ENCODE assay signal across 11 cellular contexts in the genomic region with DNA sequence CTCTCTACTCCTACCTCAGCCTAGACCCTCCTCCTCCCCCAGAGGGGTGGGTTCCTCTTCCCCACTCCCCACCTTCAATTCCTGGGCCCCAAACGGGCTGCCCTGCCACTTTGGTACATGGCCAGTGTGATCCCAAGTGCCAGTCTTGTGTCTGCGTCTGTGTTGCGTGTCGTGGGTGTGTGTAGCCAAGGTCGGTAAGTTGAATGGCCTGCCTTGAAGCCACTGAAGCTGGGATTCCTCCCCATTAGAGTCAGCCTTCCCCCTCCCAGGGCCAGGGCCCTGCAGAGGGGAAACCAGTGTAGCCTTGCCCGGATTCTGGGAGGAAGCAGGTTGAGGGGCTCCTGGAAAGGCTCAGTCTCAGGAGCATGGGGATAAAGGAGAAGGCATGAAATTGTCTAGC. TPM values are rescaled to one million over a fixed set of nuclear protein-coding genes. Genes with fewer than 3 reads are reported as not detected.
DNase-seq lines count a peak whose midpoint lies in the region; ATAC-seq, FAIRE-seq and TF ChIP-seq lines count a peak whose summit lies in the region.
"Had no signal": no experiment of that assay in that cellular context is flagged by ENCODE, and none has a peak within 500 bp of the region (broad histone marks: within the 10 kb centered on the region; RNA-seq: fewer than 3 reads in every experiment).

No MANE protein-coding gene starts in this region.

- H3K36me3 ChIP-seq in kidney (ENCODE audit: control insufficient read depth in 1 of 2, insufficient read depth in 2 of 2, low read length in 2 of 2): no peaks in the 10 kb centered on the region
- H3K36me3 ChIP-seq: colonic mucosa, ovary had no signal

- peak overlapping the region; percentile 89 for H3K27ac Mint-ChIP-seq in activated naive CD4-positive, alpha-beta T cell treated with anti-CD3 and anti-CD28 coated beads, Interleukin-2, amount 10 ng/mL, durations not matched to agents 7 days and 5 days
- peak overlapping the region; percentile 47 for H3K27ac Mint-ChIP-seq in WTC11
- H3K27ac Mint-ChIP-seq in stimulated activated effector memory CD8-positive, alpha-beta T cell treated with anti-CD3 and anti-CD28 coated beads, Interleukin-12 subunit alpha, Interleukin-12 subunit beta, amount 100 ng/mL, for 72 hours: peak overlapping the region; percentile 95

- H3K9me3 Mint-ChIP-seq in activated naive CD4-positive, alpha-beta T cell treated with anti-CD3 and anti-CD28 coated beads, Interleukin-2, amount 10 ng/mL, durations not matched to agents 7 days and 5 days: no peaks in the 10 kb centered on the region
- no peaks in the 10 kb centered on the region for H3K9me3 Mint-ChIP-seq in WTC11
- H3K9me3 Mint-ChIP-seq in stimulated activated effector memory CD8-positive, alpha-beta T cell treated with anti-CD3 and anti-CD28 coated beads, Interleukin-12 subunit alpha, Interleukin-12 subunit beta, amount 100 ng/mL, for 72 hours: no peaks in the 10 kb centered on the region

- no peak overlapping the region for H3K4me3 Mint-ChIP-seq in activated naive CD4-positive, alpha-beta T cell treated with anti-CD3 and anti-CD28 coated beads, Interleukin-2, amount 10 ng/mL, durations not matched to agents 7 days and 5 days
- no peak overlapping the region for H3K4me3 Mint-ChIP-seq in WTC11
- peak overlapping the region; percentile 0 for H3K4me3 Mint-ChIP-seq in stimulated activated effector memory CD8-positive, alpha-beta T cell treated with anti-CD3 and anti-CD28 coated beads, Interleukin-12 subunit alpha, Interleukin-12 subunit beta, amount 100 ng/mL, for 72 hours

- no peak overlapping the region for H3K4me3 ChIP-seq in kidney (ENCODE audit: low read length in 2 of 2)
- H3K4me3 ChIP-seq in dorsolateral prefrontal cortex: no peak overlapping the region
- H3K4me3 ChIP-seq: colonic mucosa, lower lobe of right lung, ovary had no signal

- ATAC-seq in WTC11: no peak
- ATAC-seq in stimulated activated effector memory CD8-positive, alpha-beta T cell treated with anti-CD3 and anti-CD28 coated beads, Interleukin-12 subunit alpha, Interleukin-12 subunit beta, amount 100 ng/mL, for 72 hours: peak; percentile 2

- POLR2A ChIA-PET in WTC11 (lab: Charles Lee): no interaction called here

- no peaks in the 10 kb centered on the region for H3K27me3 ChIP-seq in dorsolateral prefrontal cortex
- H3K27me3 ChIP-seq: colonic mucosa, ovary had no signal

- TF ChIP-seq CTCF in WTC11 (IDR thresholded peaks at IDR 0.05): no peak
- no peak for TF ChIP-seq CTCF in kidney (IDR thresholded peaks at IDR 0.05; ENCODE audit: borderline replicate concordance, extremely low read depth, insufficient read depth)
- TF ChIP-seq CTCF in dorsolateral prefrontal cortex (IDR thresholded peaks at IDR 0.05 in 54 of 56, conservative IDR thresholded peaks at IDR 0.05 in 2 of 56; ENCODE audit: low read depth in 1 of 56, partially characterized antibody in 56 of 56): no peak

- no peak overlapping the region for H3K9ac ChIP-seq in kidney (ENCODE audit: low read length in 2 of 2)

- H3K4me1 ChIP-seq in kidney (ENCODE audit: control insufficient read depth in 1 of 2, insufficient read depth in 1 of 2, low read depth in 1 of 2, low read length in 2 of 2): no peaks in the 10 kb centered on the region
- H3K4me1 ChIP-seq: colonic mucosa had no signal

- H3K27ac ChIP-seq in kidney (ENCODE audit: low read depth in 2 of 2, low read length in 2 of 2) (no peak overlapping the region), dorsolateral prefrontal cortex (peak overlapping the region in 1 of 59 donors; percentile 51)
- H3K27ac ChIP-seq: colonic mucosa, lower lobe of right lung, ovary had no signal

- no peaks in the 10 kb centered on the region for H3K9me3 ChIP-seq in kidney (ENCODE audit: control insufficient read depth in 1 of 2, low read length in 2 of 2)
- H3K9me3 ChIP-seq: colonic mucosa, lower lobe of right lung, ovary had no signal

- intact Hi-C loops in kidney (cut with DNase I) (loop anchor here (5.0 kb wide), 1 partner anchor 81 kb away; no protein-coding TSS in a partner anchor), dorsolateral prefrontal cortex (cut with DNase I) (loop anchor here (2.0 kb wide), 2 partner anchors 83 to 369 kb away; no protein-coding TSS in a partner anchor)

- FAIRE-seq in kidney (lab: Jason Lieb, UNC): no peak

- DNase-seq in activated naive CD4-positive, alpha-beta T cell treated with anti-CD3 and anti-CD28 coated beads, Interleukin-2, amount 10 ng/mL, durations not matched to agents 7 days and 5 days: no peak
- DNase-seq in activated naive CD4-positive, alpha-beta T cell treated with anti-CD3 and anti-CD28 coated beads, Interleukin-2, amount 50 U/mL, for 16 hours: no peak
- DNase-seq in WTC11 (ENCODE audit: low spot score) (no peak), kidney (peak; percentile 50), NCI-H446 (lab: John Stamatoyannopoulos, UW) (no peak), dorsolateral prefrontal cortex (no peak), DMS79 treated with DMSO at 0.1 percent for 48 hours (lab: John Stamatoyannopoulos, UW) (no peak)
- no peak for DNase-seq in stimulated activated effector memory CD8-positive, alpha-beta T cell treated with anti-CD3 and anti-CD28 coated beads, Interleukin-12 subunit alpha, Interleukin-12 subunit beta, amount 100 ng/mL, for 72 hours (ENCODE audit: low spot score in 2 of 2)

- peaks cover 45% of the 10 kb centered on the region for H3K36me3 Mint-ChIP-seq in activated naive CD4-positive, alpha-beta T cell treated with anti-CD3 and anti-CD28 coated beads, Interleukin-2, amount 10 ng/mL, durations not matched to agents 7 days and 5 days
- H3K36me3 Mint-ChIP-seq in WTC11: no peaks in the 10 kb centered on the region
- H3K36me3 Mint-ChIP-seq in stimulated activated effector memory CD8-positive, alpha-beta T cell treated with anti-CD3 and anti-CD28 coated beads, Interleukin-12 subunit alpha, Interleukin-12 subunit beta, amount 100 ng/mL, for 72 hours: peaks cover 98% of the 10 kb centered on the region

- CTCF ChIA-PET in activated naive CD4-positive, alpha-beta T cell treated with anti-CD3 and anti-CD28 coated beads, Interleukin-2, amount 10 ng/mL, durations not matched to agents 7 days and 5 days (lab: Charles Lee): interaction anchor here (0.7 to 14.1 kb wide), 6 partner anchors 18 to 90 kb away, joined by 3 to 252 read pairs (median 6); no protein-coding TSS in a partner anchor
- CTCF ChIA-PET in WTC11 (lab: Charles Lee): interaction anchor here (0.5 to 17.1 kb wide), 14 partner anchors 8 to 129 kb away, joined by 3 to 325 read pairs (median 4); a partner anchor contains a TSS

- H3K4me1 Mint-ChIP-seq in activated naive CD4-positive, alpha-beta T cell treated with anti-CD3 and anti-CD28 coated beads, Interleukin-2, amount 10 ng/mL, durations not matched to agents 7 days and 5 days: peaks cover 71% of the 10 kb centered on the region
- peaks cover 32% of the 10 kb centered on the region for H3K4me1 Mint-ChIP-seq in WTC11
- peaks cover 62% of the 10 kb centered on the region for H3K4me1 Mint-ChIP-seq in stimulated activated effector memory CD8-positive, alpha-beta T cell treated with anti-CD3 and anti-CD28 coated beads, Interleukin-12 subunit alpha, Interleukin-12 subunit beta, amount 100 ng/mL, for 72 hours

- peaks cover 12% of the 10 kb centered on the region for H3K27me3 Mint-ChIP-seq in activated naive CD4-positive, alpha-beta T cell treated with anti-CD3 and anti-CD28 coated beads, Interleukin-2, amount 10 ng/mL, durations not matched to agents 7 days and 5 days
- H3K27me3 Mint-ChIP-seq in WTC11 (ENCODE audit: low read depth): peaks cover 3% of the 10 kb centered on the region; the same call in 1 of the 2 replicates

TF ChIP-seq in WTC11, 78 proteins besides CTCF, POLR2A, EP300 and RAD21:
- TF ChIP-seq, protein P1, sequence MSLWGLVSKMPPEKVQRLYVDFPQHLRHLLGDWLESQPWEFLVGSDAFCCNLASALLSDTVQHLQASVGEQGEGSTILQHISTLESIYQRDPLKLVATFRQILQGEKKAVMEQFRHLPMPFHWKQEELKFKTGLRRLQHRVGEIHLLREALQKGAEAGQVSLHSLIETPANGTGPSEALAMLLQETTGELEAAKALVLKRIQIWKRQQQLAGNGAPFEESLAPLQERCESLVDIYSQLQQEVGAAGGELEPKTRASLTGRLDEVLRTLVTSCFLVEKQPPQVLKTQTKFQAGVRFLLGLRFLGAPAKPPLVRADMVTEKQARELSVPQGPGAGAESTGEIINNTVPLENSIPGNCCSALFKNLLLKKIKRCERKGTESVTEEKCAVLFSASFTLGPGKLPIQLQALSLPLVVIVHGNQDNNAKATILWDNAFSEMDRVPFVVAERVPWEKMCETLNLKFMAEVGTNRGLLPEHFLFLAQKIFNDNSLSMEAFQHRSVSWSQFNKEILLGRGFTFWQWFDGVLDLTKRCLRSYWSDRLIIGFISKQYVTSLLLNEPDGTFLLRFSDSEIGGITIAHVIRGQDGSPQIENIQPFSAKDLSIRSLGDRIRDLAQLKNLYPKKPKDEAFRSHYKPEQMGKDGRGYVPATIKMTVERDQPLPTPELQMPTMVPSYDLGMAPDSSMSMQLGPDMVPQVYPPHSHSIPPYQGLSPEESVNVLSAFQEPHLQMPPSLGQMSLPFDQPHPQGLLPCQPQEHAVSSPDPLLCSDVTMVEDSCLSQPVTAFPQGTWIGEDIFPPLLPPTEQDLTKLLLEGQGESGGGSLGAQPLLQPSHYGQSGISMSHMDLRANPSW (CRISPR knock-in tag; conservative IDR thresholded peaks at IDR 0.05; ENCODE audit: low read depth): no peak
- TF ChIP-seq NFYB (CRISPR knock-in tag; conservative IDR thresholded peaks at IDR 0.05; ENCODE audit: low read depth) (no peak), ZNF263 (CRISPR knock-in tag; IDR thresholded peaks at IDR 0.05; ENCODE audit: low read depth) (no peak), TCF7 (CRISPR knock-in tag; IDR thresholded peaks at IDR 0.05; ENCODE audit: low read depth) (no peak), ZNF416 (CRISPR knock-in tag; IDR thresholded peaks at IDR 0.05) (no peak)

RNA-seq across cellular contexts. Expression of a gene that starts 21.6 kb away (rescaled TPM):
- total RNA-seq in WTC11 (2021) (22.1 to 29.0 TPM (median 27.5 TPM) in 3 replicates), kidney (75.8 TPM), dorsolateral prefrontal cortex (100 to 1,000 TPM in 119 of 120 experiments, 10 to 100 TPM in 1; 83.9 to 199 (median 129) TPM)
- polyA plus RNA-seq in kidney (ENCODE audit: insufficient read depth, low read depth, low replicate concordance): 19.4 TPM

RNA-seq across cellular contexts. Expression of a gene that starts 41.5 kb away (rescaled TPM):
- 1.6 to 2.7 TPM (median 2.1 TPM) in 3 replicates for total RNA-seq in WTC11 (2021)
- total RNA-seq in kidney: 47.1 TPM
- polyA plus RNA-seq in kidney (ENCODE audit: insufficient read depth, low read depth, low replicate concordance): 7.7 TPM
- total RNA-seq in dorsolateral prefrontal cortex: 10 to 100 TPM in 84 of 120 experiments, 1 to 10 TPM in 36; 4.0 to 43.8 (median 13.0) TPM
